8 cellular contexts compared by ENCODE assay signal in the genomic region with DNA sequence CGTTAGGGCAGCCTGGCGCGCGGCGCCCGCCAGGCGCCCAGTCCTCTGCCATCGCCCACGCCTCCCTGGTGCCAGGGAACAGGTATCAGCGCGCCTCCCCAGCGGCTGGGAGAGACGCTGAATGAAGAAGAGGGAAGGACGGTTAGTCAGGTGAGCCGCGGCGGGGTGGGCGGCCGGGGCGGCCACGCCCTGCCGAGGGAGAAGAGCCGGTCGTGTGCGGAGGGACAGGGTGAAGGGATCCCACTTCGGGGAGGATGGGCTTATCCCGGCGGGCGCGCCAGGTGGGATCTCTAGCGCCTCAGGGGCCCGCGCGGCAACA. TPM values are rescaled to one million over a fixed set of nuclear protein-coding genes. Genes with fewer than 3 reads are reported as not detected.
DNase-seq lines count a peak whose midpoint lies in the region; ATAC-seq, FAIRE-seq and TF ChIP-seq lines count a peak whose summit lies in the region.

No MANE protein-coding gene starts in this region.

- H3K4me3 Mint-ChIP-seq in mesothelial cell of epicardium: peak overlapping the region; percentile 93

- peak overlapping the region; percentile 94 for H2AFZ ChIP-seq in GM12878 (ENCODE audit: control insufficient read depth, low read depth, low read length)

- H3K27me3 Mint-ChIP-seq in mesothelial cell of epicardium (ENCODE audit: low read depth): no peaks in the 10 kb centered on the region

- no peaks in the 10 kb centered on the region for H3K36me3 ChIP-seq in right atrium auricular region
- H3K36me3 ChIP-seq in GM12878 (ENCODE audit: control insufficient read depth in 2 of 2, insufficient read depth in 2 of 2, low read length in 1 of 2): no peaks in the 10 kb centered on the region
- H3K36me3 ChIP-seq in aorta (ENCODE audit: control insufficient read depth in 1 of 2, insufficient read depth in 2 of 2, low read length in 1 of 2): no peaks in the 10 kb centered on the region

- ATAC-seq in Right ventricle myocardium superior (ENCODE audit: poor library complexity): no peak
- peak; percentile 46; the same call in 2 of the 3 replicates for ATAC-seq in GM12878
- ATAC-seq in aorta (ENCODE audit: low FRiP score): no peak
- no peak for ATAC-seq in HG03520 (IDR thresholded peaks at IDR 0.05; ENCODE audit: unreplicated experiment)

- H3K4me3 ChIP-seq in right atrium auricular region: peak overlapping the region; percentile 77 to 93
- H3K4me3 ChIP-seq in GM12878: peak overlapping the region; percentile 79
- peak overlapping the region; percentile 73 to 93 for H3K4me3 ChIP-seq in aorta (ENCODE audit: low read length in 2 of 2)

- H3K4me1 Mint-ChIP-seq in mesothelial cell of epicardium: peaks cover 42% of the 10 kb centered on the region

- SMC1A ChIA-PET in GM12878 (lab: Charles Lee; ENCODE audit: uncharacterized antibody, unreplicated experiment): no interaction called here

- RAD21 ChIA-PET in GM12878 (lab: Charles Lee; ENCODE audit: unreplicated experiment): no interaction called here

- CTCF ChIA-PET in GM12878 (lab: Yijun Ruan, JAX): interaction anchor here (1.2 kb wide), 1 partner anchor 12 kb away, joined by 5 read pairs; no protein-coding TSS in a partner anchor

- H3K27ac Mint-ChIP-seq in mesothelial cell of epicardium: peak overlapping the region; percentile 97

- H3K4me1 ChIP-seq in right atrium auricular region: peaks cover 0 to 16% of the 10 kb centered on the region in 2 donors
- H3K4me1 ChIP-seq in GM12878 (ENCODE audit: control insufficient read depth, insufficient read depth, low read length): peaks cover 4% of the 10 kb centered on the region; the same call in 1 of the 2 replicates
- H3K4me1 ChIP-seq in aorta (ENCODE audit: control insufficient read depth in 1 of 2, insufficient read depth in 2 of 2, low read length in 2 of 2): no peaks in the 10 kb centered on the region

- no peaks in the 10 kb centered on the region for H3K9me3 Mint-ChIP-seq in mesothelial cell of epicardium

- no peaks in the 10 kb centered on the region for H3K27me3 ChIP-seq in right atrium auricular region
- no peaks in the 10 kb centered on the region for H3K27me3 ChIP-seq in GM12878 (replicated peaks in 1 of 2; ENCODE audit: control insufficient read depth in 2 of 2, insufficient read depth in 2 of 2, low read length in 1 of 2)
- H3K27me3 ChIP-seq in aorta (ENCODE audit: control insufficient read depth in 1 of 2, insufficient read depth in 2 of 2, low read length in 1 of 2): no peaks in the 10 kb centered on the region

- DNase-seq in right atrium auricular region (ENCODE audit: low spot score) (no peak), Right ventricle myocardium superior (no peak), GM12878 (ENCODE audit: low read depth, low spot score) (no peak), mesothelial cell of epicardium (ENCODE audit: low spot score in 2 of 2, unreplicated experiment in 2 of 2) (no peak), aorta (no peak), midbrain (lab: John Stamatoyannopoulos, UW) (no peak), NCI-H345 treated with DMSO at 0.1 percent for 48 hours (lab: John Stamatoyannopoulos, UW; ENCODE audit: unreplicated experiment) (no peak)

- under 1% methylated on average over 26 of the region's 34 CpGs for WGBS in GM12878 (ENCODE audit: insufficient coverage, insufficient replicate concordance, low lambda C conversion rate, missing lambda C conversion rate)
- WGBS in aorta, 2 donors: 0% methylated on average over 24 to 34 of the region's 34 CpGs

- H3K27ac ChIP-seq in right atrium auricular region (peak overlapping the region; percentile 87 to 90), GM12878 (ENCODE audit: control insufficient read depth, insufficient read depth) (no peak overlapping the region; the same call in 1 of the 2 replicates), aorta (ENCODE audit: low read depth in 1 of 2, low read length in 2 of 2) (peak overlapping the region in 1 of 2 donors; percentile 3)

- TF ChIP-seq CTCF in right atrium auricular region (IDR thresholded peaks at IDR 0.05) (peak in 1 of 2 donors; percentile 45), GM12878 (IDR thresholded peaks at IDR 0.05 in 2 of 3, conservative IDR thresholded peaks at IDR 0.05 in 1 of 3; ENCODE audit: control insufficient read depth in 2 of 3, extremely low read depth in 1 of 3, insufficient read depth in 1 of 3, low read depth in 3 of 3, low read length in 3 of 3) (no peak), mesothelial cell of epicardium (IDR thresholded peaks at IDR 0.05; ENCODE audit: unreplicated experiment) (peak; percentile 39)

- H3K36me3 Mint-ChIP-seq in mesothelial cell of epicardium: no peaks in the 10 kb centered on the region

- no peak for FAIRE-seq in GM12878 (lab: Jason Lieb, UNC)

- TF ChIP-seq EP300 in GM12878 (IDR thresholded peaks at IDR 0.05; ENCODE audit: borderline replicate concordance in 1 of 2, control insufficient read depth in 1 of 2, low read depth in 2 of 2, low read length in 2 of 2): no peak

- in situ Hi-C loops in GM12878 (cut with MboI): no loop called here

- no peaks in the 10 kb centered on the region for H4K20me1 ChIP-seq in GM12878 (ENCODE audit: control insufficient read depth, insufficient read depth)

- H3K9me3 ChIP-seq in right atrium auricular region: no peaks in the 10 kb centered on the region
- H3K9me3 ChIP-seq in GM12878 (replicated peaks; ENCODE audit: control insufficient read depth, insufficient read depth, low read length): no peaks in the 10 kb centered on the region; the same call in 2 of the 3 replicates
- H3K9me3 ChIP-seq in aorta (ENCODE audit: control insufficient read depth, low read length): no peaks in the 10 kb centered on the region

- no peak for TF ChIP-seq RAD21 in GM12878 (IDR thresholded peaks at IDR 0.05; ENCODE audit: insufficient read depth, low read depth, low read length)

- no peak; the same call in 1 of the 2 replicates for TF ChIP-seq POLR2A in GM12878 (IDR thresholded peaks at IDR 0.05; ENCODE audit: low read depth, low read length)

- H3K9ac ChIP-seq in GM12878 (ENCODE audit: control insufficient read depth, insufficient read depth, low read length): peak overlapping the region; percentile 38

- H3K79me2 ChIP-seq in GM12878 (ENCODE audit: control insufficient read depth, insufficient read depth, low read length): no peaks in the 10 kb centered on the region

- H3K4me2 ChIP-seq in GM12878 (ENCODE audit: control insufficient read depth, insufficient read depth): peak overlapping the region; percentile 94

- intact Hi-C loops in Right ventricle myocardium superior (cut with DNase I) (loop anchor here (5.0 to 10.0 kb wide), 2 partner anchors 40 to 428 kb away; no protein-coding TSS in a partner anchor), GM12878 (cut with micrococcal nuclease; ENCODE audit: unreplicated experiment) (loop anchor here (5.0 kb wide), 1 partner anchor 50 kb away; no protein-coding TSS in a partner anchor), aorta (cut with DNase I) (loop anchor here (5.0 to 10.0 kb wide), 2 partner anchors 198 to 575 kb away; no protein-coding TSS in a partner anchor)

- no TSS peak for BruUV-seq in GM12878 (replicated peaks; lab: Mats Ljungman, UMichigan)

- POLR2A ChIA-PET in GM12878 (lab: Charles Lee): no interaction called here

TF ChIP-seq in GM12878, 131 proteins besides CTCF, POLR2A, EP300 and RAD21:
- TF ChIP-seq PAX8 (IDR thresholded peaks at IDR 0.05) (no peak), MXI1 (IDR thresholded peaks at IDR 0.05; ENCODE audit: low read depth, low read length) (0 out of 2 replicates have a peak, but pooled peaks have one; percentile 9), ZNF24 (IDR thresholded peaks at IDR 0.05) (no peak), DPF2 (IDR thresholded peaks at IDR 0.05) (0 out of 2 replicates have a peak, but pooled peaks have one; percentile 34)

RNA-seq across cellular contexts. Expression of a gene that starts 0.6 kb away (rescaled TPM):
- total RNA-seq in right atrium auricular region: 10 to 100 TPM; 13.3 to 25.0 TPM
- total RNA-seq in Right ventricle myocardium superior: 10.9 TPM
- total RNA-seq in GM12878 (2013; cell fraction: nucleolus; rRNA removed): 0.20 and 0.35 TPM in 2 replicates
- total RNA-seq in GM12878 (2014; rRNA removed): 2.0 and 2.3 TPM in 2 replicates
- 3.2 and 3.5 TPM in 2 replicates for total RNA-seq in GM12878 (2014; rRNA removed; fragmentation: Illumina TruSeq; extraction: Trizol)
- total RNA-seq in GM12878 (2021): 1.9 and 2.8 TPM in 2 replicates
- 1.1 TPM for polyA plus RNA-seq in GM12878 (2011; ENCODE audit: low read depth)
- 0.23 and 0.35 TPM in 2 replicates for polyA plus RNA-seq in GM12878 (2011; rRNA removed)
- 0.04 and 0.07 TPM in 2 replicates for polyA plus RNA-seq in GM12878 (2011; cell fraction: cytosol; rRNA removed)
- 0.20 TPM in 1 of 2 replicates, not detected in the other for polyA plus RNA-seq in GM12878 (2011; cell fraction: nucleus; rRNA removed)
- 0.83 and 1.7 TPM in 2 replicates for polyA plus RNA-seq in GM12878 (2012)
- polyA plus RNA-seq in GM12878 (2014; fragmentation: Illumina TruSeq; extraction: Trizol): 3.7 and 5.2 TPM in 2 replicates
- 1 to 10 TPM; 1.7 to 2.5 TPM for polyA plus RNA-seq in GM12878 (2014; fragmentation: Nextera tagmentation; extraction: Ambion mirVana)
- polyA plus RNA-seq in GM12878 (2014; rRNA removed): 1.7 and 1.9 TPM in 2 replicates
- 1 to 10 TPM; 4.1 to 4.6 TPM for polyA plus RNA-seq in GM12878 (2016; fragmentation: Nextera tagmentation; extraction: Ambion mirVana)
- polyA minus RNA-seq in GM12878 (2011; rRNA and poly(A)+ RNA removed): 0.46 TPM in 1 of 2 replicates, not detected in the other
- polyA minus RNA-seq in GM12878 (2011; cell fraction: cytosol; rRNA and poly(A)+ RNA removed): 1.1 and 1.8 TPM in 2 replicates
- polyA minus RNA-seq in GM12878 (2011; cell fraction: nucleus; rRNA and poly(A)+ RNA removed): 0.36 and 0.67 TPM in 2 replicates
- total RNA-seq in mesothelial cell of epicardium: 59.0 to 64.7 TPM (median 62.5 TPM) in 3 replicates
- 10 to 100 TPM; 21.9 to 34.3 TPM for total RNA-seq in aorta
- polyA plus RNA-seq in aorta: 10 to 100 TPM in 1 of 2 donors, 1 to 10 TPM in 1; 2.7 to 40.4 TPM
